Comparison of ENCODE assay signal across 9 cellular contexts in the genomic region with DNA sequence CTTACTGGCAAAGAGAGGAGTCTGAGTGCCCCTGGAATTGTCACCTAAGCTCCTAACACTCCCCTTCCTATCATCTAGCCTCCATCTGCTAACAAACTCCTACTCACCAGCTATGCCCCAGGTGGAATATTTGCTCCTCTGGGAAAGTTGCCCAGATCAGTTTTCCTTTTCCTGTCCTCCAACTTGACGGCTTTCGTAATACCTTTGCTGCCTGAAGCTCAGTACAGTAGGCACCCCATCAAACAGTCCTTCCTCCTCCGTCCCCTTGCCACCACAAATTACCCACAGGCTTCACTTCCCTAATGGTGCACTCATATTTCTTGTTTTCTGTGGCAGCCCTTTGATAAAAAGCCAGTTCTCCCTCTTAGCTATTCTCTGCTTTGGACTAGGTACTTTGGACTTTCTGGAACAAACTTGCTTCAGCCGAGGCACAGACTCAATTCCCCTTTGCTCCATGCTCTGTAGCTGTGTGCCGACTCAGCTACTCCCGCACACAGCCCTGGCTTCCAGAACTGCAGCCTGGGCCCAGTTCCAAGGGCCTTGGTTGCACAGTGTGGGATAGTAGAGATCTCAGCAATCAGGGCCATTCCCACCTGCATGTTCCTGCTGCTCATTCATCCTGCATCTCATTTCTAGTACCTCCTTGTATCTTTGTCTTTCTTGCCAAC.
DNase-seq lines count a peak whose midpoint lies in the region; ATAC-seq and TF ChIP-seq lines count a peak whose summit lies in the region.
"Had no signal": no experiment of that assay in that cellular context is flagged by ENCODE, and none has a peak within 500 bp of the region (broad histone marks: within the 10 kb centered on the region; RNA-seq: fewer than 3 reads in every experiment).

No MANE protein-coding gene starts in this region.

- H3K4me1 ChIP-seq in subcutaneous abdominal adipose tissue (ENCODE audit: control insufficient read depth in 5 of 5, insufficient read depth in 5 of 5, low read length in 5 of 5) = peaks cover 0 to 28% (median 19%) of the 10 kb centered on the region in 5 donors

- H3K27me3 ChIP-seq in subcutaneous abdominal adipose tissue (ENCODE audit: control insufficient read depth in 5 of 5, insufficient read depth in 4 of 5, low read length in 5 of 5) = peaks cover 0 to 24% (median 10%) of the 10 kb centered on the region in 5 donors

- H3K27ac ChIP-seq in subcutaneous abdominal adipose tissue (ENCODE audit: low read depth, low read length) = peak overlapping the region; percentile 19

- DNase-seq in Right ventricle myocardium inferior (ENCODE audit: missing footprints) = no peak
- DNase-seq in cardiac septum (ENCODE audit: low spot score) = no peak
- DNase-seq in NCI-H446 treated with DMSO at 0.1 percent for 48 hours (lab: John Stamatoyannopoulos, UW) = no peak
- no peak for DNase-seq in SK-N-DZ (ENCODE audit: low spot score)
- DNase-seq: NCI-H526 treated with DMSO at 0.1 percent for 48 hours had no signal

- no peak overlapping the region for H3K4me3 ChIP-seq in subcutaneous abdominal adipose tissue (ENCODE audit: low read depth in 1 of 5, low read length in 5 of 5)

- H3K9ac ChIP-seq in subcutaneous abdominal adipose tissue (ENCODE audit: low read length in 5 of 5) = no peak overlapping the region

- H3K27ac Mint-ChIP-seq in brain = peak overlapping the region in 4 of 5 experiments; percentile 1 to 71 (median 26)

- H3K9me3 ChIP-seq in subcutaneous abdominal adipose tissue (ENCODE audit: control insufficient read depth in 5 of 5, low read length in 5 of 5) = peaks cover 0 to 6% (median 0%) of the 10 kb centered on the region in 5 donors

- TF ChIP-seq CTCF in brain (conservative IDR thresholded peaks at IDR 0.05) = no peak

- no peaks in the 10 kb centered on the region for H3K36me3 ChIP-seq in subcutaneous abdominal adipose tissue (ENCODE audit: control insufficient read depth in 5 of 5, insufficient read depth in 5 of 5, low read length in 5 of 5)

- H3K4me1 Mint-ChIP-seq in brain = peaks cover 47% of the 10 kb centered on the region

- ATAC-seq in Right ventricle myocardium inferior (peak; percentile 48), HG03469 (IDR thresholded peaks at IDR 0.05; ENCODE audit: unreplicated experiment) (peak; percentile 61), GM19351 (IDR thresholded peaks at IDR 0.05; ENCODE audit: unreplicated experiment) (no peak)

- H3K36me3 Mint-ChIP-seq in brain = no peaks in the 10 kb centered on the region

- no peak overlapping the region for H3K4me3 Mint-ChIP-seq in brain

- H3K9me3 Mint-ChIP-seq in brain = peaks cover 0 to 11% (median 0%) of the 10 kb centered on the region in 5 experiments

- peaks cover 9% of the 10 kb centered on the region for H3K27me3 Mint-ChIP-seq in brain

- intact Hi-C loops in Right ventricle myocardium inferior (cut with DNase I) = no loop called here
- intact Hi-C loops in cardiac septum (cut with DNase I) = no loop called here
